Comparison of ENCODE assay signal across 8 cellular contexts in the genomic region with DNA sequence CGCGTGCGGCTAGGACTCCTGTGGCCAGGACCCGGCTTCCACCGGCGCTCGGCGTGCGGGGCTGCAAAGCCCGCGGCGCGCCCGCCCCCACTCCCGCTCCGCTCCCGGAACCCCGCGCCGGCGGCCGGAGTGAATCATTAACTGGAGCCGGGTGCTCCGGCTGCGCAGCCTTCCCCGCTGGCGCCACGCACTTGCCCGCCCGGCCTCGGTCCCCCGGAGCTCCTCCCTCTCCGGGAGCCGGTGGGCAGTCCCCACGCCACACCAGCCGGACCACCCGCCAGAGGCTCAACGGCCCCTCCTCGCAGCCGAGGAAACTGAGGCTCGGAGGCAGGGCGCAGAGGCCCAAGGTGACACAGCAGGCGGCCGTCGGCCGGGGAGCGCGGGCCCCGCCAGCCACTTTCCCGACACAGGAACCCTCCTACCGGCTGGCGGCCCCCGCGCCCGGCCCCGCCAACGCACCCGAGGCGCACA. TPM values are rescaled to one million over a fixed set of nuclear protein-coding genes. Genes with fewer than 3 reads are reported as not detected.
DNase-seq lines count a peak whose midpoint lies in the region; ATAC-seq, FAIRE-seq and TF ChIP-seq lines count a peak whose summit lies in the region.

No MANE protein-coding gene starts in this region.

- H3K27me3 Mint-ChIP-seq in chondrocyte (ENCODE audit: low read depth) = no peaks in the 10 kb centered on the region

- no peak for FAIRE-seq in D721Med (lab: Jason Lieb, UNC)

- H3K27me3 ChIP-seq in lung (ENCODE audit: control insufficient read depth, insufficient read depth) = no peaks in the 10 kb centered on the region

- peaks cover 37 to 72% of the 10 kb centered on the region in 2 donors for H3K4me1 ChIP-seq in lung (ENCODE audit: control insufficient read depth in 2 of 2, insufficient read depth in 2 of 2, low read length in 2 of 2)

- intact Hi-C loops in posterior vena cava (cut with DNase I) = loop anchor here in 1 of 2 donors (10.0 kb wide), 1 partner anchor 54 kb away; no protein-coding TSS in a partner anchor

- H3K9me3 ChIP-seq in lung (ENCODE audit: control insufficient read depth in 2 of 2, insufficient read depth in 1 of 2, low read length in 1 of 2) = peaks cover 0 to 1% of the 10 kb centered on the region in 2 donors

- peak overlapping the region; percentile 93 for H3K27ac Mint-ChIP-seq in chondrocyte (ENCODE audit: unreplicated experiment)

- ATAC-seq in lung (ENCODE audit: insufficient read depth, low FRiP score) = peak; percentile 20

- H3K4me3 Mint-ChIP-seq in chondrocyte (ENCODE audit: unreplicated experiment) = peak overlapping the region; percentile 90

- DNase-seq in D721Med (ENCODE audit: insufficient read length, low spot score) (peak; percentile 51), GM20000 (ENCODE audit: low spot score) (peak; percentile 86), HT-29 (ENCODE audit: low spot score) (peak; percentile 75), chondrocyte (ENCODE audit: low spot score) (no peak), lung (ENCODE audit: low spot score) (no peak), AML-193 (lab: John Stamatoyannopoulos, UW) (no peak), posterior vena cava (ENCODE audit: low spot score) (no peak), DMS153 treated with DMSO at 0.1 percent for 48 hours (lab: John Stamatoyannopoulos, UW; ENCODE audit: unreplicated experiment) (no peak)

- H3K4me1 Mint-ChIP-seq in chondrocyte (ENCODE audit: low read depth) = peaks cover 86% of the 10 kb centered on the region

- no peaks in the 10 kb centered on the region for H3K9me3 Mint-ChIP-seq in chondrocyte (ENCODE audit: low read depth)

- H3K36me3 Mint-ChIP-seq in chondrocyte (ENCODE audit: low read depth) = peaks cover 2% of the 10 kb centered on the region

- peak overlapping the region; percentile 72 for H3K4me3 ChIP-seq in lung

- H3K36me3 ChIP-seq in lung (ENCODE audit: control insufficient read depth in 2 of 2, insufficient read depth in 2 of 2, low read length in 2 of 2) = no peaks in the 10 kb centered on the region

- WGBS in lung, 2 donors = 1% methylated on average over 45 to 59 of the region's 59 CpGs

- TF ChIP-seq CTCF in D721Med (IDR thresholded peaks at IDR 0.05; ENCODE audit: insufficient read depth, missing control alignments) (no peak), GM20000 (IDR thresholded peaks at IDR 0.05; ENCODE audit: extremely low read depth, missing control alignments) (no peak), chondrocyte (IDR thresholded peaks at IDR 0.05) (no peak), lung (IDR thresholded peaks at IDR 0.05; ENCODE audit: control extremely low read depth, extremely low read depth) (no peak)

- peak overlapping the region; percentile 82 to 97 for H3K27ac ChIP-seq in lung (ENCODE audit: low read depth in 1 of 2, low read length in 1 of 2)

RNA-seq across cellular contexts. Expression of a gene that starts 0.6 kb away (rescaled TPM):
- 230 and 270 TPM in 2 replicates for total RNA-seq in HT-29 (2014; rRNA removed; shearing (Covaris generic))
- total RNA-seq in chondrocyte (125 to 140 TPM (median 125 TPM) in 3 replicates), lung (10 to 100 TPM; 51.3 to 70.7 TPM), posterior vena cava (100 to 1,000 TPM in 1 of 2 donors, 10 to 100 TPM in 1; 48.7 to 104 TPM)
- 10 to 100 TPM; 37.5 to 48.6 TPM for polyA plus RNA-seq in lung

RNA-seq across cellular contexts. Expression of a gene that starts 32.1 kb away (rescaled TPM):
- total RNA-seq in HT-29 (2014; rRNA removed; shearing (Covaris generic)) = not detected in 2 replicates
- total RNA-seq in chondrocyte = not detected in 3 replicates
- total RNA-seq in lung = 1 to 10 TPM in 1 of 2 donors, not detected in 1; 6.5 TPM
- polyA plus RNA-seq in lung = under 1 TPM; 0.33 to 0.97 TPM
- 1 to 10 TPM in 1 of 2 donors, not detected in 1; 4.0 TPM for total RNA-seq in posterior vena cava

RNA-seq across cellular contexts. Expression of a gene that starts 43.9 kb away (rescaled TPM):
- not detected in 2 replicates for total RNA-seq in HT-29 (2014; rRNA removed; shearing (Covaris generic))
- total RNA-seq in chondrocyte (not detected in 3 replicates), lung (10 to 100 TPM in 1 of 2 donors, not detected in 1; 14.6 TPM), posterior vena cava (1 to 10 TPM in 1 of 2 donors, under 1 TPM in 1; 0.79 to 9.1 TPM)
- 1 to 10 TPM in 1 of 2 donors, under 1 TPM in 1; 0.65 to 1.3 TPM for polyA plus RNA-seq in lung

Comparison
In these comparisons a context has a peak if more than half of its experiments do, and no peak if none do; other contexts are left out.
1. DNase-seq: peak in D721Med (single experiment), GM20000 (single experiment) and HT-29 (single experiment); none in chondrocyte (single experiment), lung (single experiment), AML-193 (0 of 2), posterior vena cava (single experiment) and DMS153 treated with DMSO at 0.1 percent for 48 hours (single experiment).